18 cellular contexts compared by ENCODE assay signal in the genomic region with DNA sequence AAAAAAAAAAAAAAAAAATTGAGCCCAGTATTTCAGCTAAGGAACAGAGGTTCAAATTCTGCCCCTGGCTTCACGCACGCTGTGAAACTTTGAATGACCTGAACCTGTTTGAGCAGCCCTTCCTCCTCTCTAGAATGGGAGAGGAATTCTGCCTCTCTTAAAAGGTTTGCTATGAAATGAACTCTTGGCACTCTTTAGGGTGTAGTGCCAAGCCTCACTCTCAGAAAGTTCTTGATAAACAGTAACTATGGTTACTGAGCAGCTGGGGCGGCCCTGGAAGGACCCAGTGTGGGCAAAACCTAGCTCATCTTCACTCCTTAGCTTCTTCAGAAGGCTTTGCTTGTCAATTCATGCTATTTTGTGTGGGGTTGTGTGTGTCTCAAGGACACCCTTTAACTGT.
A peak's percentile ranks its signal among the peaks of the same experiment; 100 is the strongest.
DNase-seq lines count a peak whose midpoint lies in the region; ATAC-seq and TF ChIP-seq lines count a peak whose summit lies in the region.
"Had no signal": no experiment of that assay in that cellular context is flagged by ENCODE, and none has a peak within 500 bp of the region (broad histone marks: within the 10 kb centered on the region; RNA-seq: fewer than 3 reads in every experiment).

No MANE protein-coding gene starts in this region.

- no peaks in the 10 kb centered on the region for H3K4me1 ChIP-seq in lower lobe of right lung
- H3K4me1 ChIP-seq: BE2C had no signal

- no peaks in the 10 kb centered on the region for H3K9me3 ChIP-seq in lower lobe of right lung
- H3K9me3 ChIP-seq: BE2C had no signal

- ATAC-seq in lower lobe of right lung: peak; percentile 77 to 82
- ATAC-seq: GM12878 had no signal

- H3K27me3 ChIP-seq in lower lobe of right lung (ENCODE audit: low read depth): no peaks in the 10 kb centered on the region
- H3K27me3 ChIP-seq: BE2C had no signal

- DNase-seq in NCI-H2227 (lab: John Stamatoyannopoulos, UW; ENCODE audit: unreplicated experiment) (peak; percentile 12), NCI-H2227 treated with DMSO at 0.1 percent for 48 hours (lab: John Stamatoyannopoulos, UW) (no peak), RPMI8226 (peak; percentile 20), lower lobe of right lung (no peak), NCI-H187 treated with DMSO at 0.1 percent for 48 hours (lab: John Stamatoyannopoulos, UW) (no peak), iPS-NIHi7 (ENCODE audit: extremely low spot score) (no peak)
- DNase-seq in activated naive CD4-positive, alpha-beta T cell treated with anti-CD3 and anti-CD28 coated beads, Interleukin-2, amount 50 U/mL, for 16 hours: no peak
- DNase-seq: BE2C; C1 segment of cervical spinal cord; CD4-positive, CD25-positive, alpha-beta regulatory T cell; CD8-positive, alpha-beta memory T cell; COR-L47; DMS153; DND-41; EL; H9; IMR-90 had no signal

- no peak overlapping the region for H3K4me3 ChIP-seq in lower lobe of right lung
- H3K4me3 ChIP-seq: GM12878 had no signal

- intact Hi-C loops in lower lobe of right lung (cut with DNase I): no loop called here

- H3K27ac ChIP-seq in lower lobe of right lung: no peak overlapping the region

- H3K36me3 ChIP-seq in lower lobe of right lung: no peaks in the 10 kb centered on the region
- H3K36me3 ChIP-seq: BE2C had no signal

- no peak for TF ChIP-seq CTCF in lower lobe of right lung (IDR thresholded peaks at IDR 0.05)

Comparison
In these comparisons a context has a peak if more than half of its experiments do, and no peak if none do; other contexts are left out.
1. DNase-seq: peak in NCI-H2227 (single experiment) and RPMI8226 (single experiment); none in NCI-H2227 treated with DMSO at 0.1 percent for 48 hours (single experiment), lower lobe of right lung (single experiment), NCI-H187 treated with DMSO at 0.1 percent for 48 hours (single experiment), iPS-NIHi7 (single experiment) and activated naive CD4-positive, alpha-beta T cell treated with anti-CD3 and anti-CD28 coated beads, Interleukin-2, amount 50 U/mL, for 16 hours (single experiment).